8 cellular contexts compared by ENCODE assay signal in the genomic region with DNA sequence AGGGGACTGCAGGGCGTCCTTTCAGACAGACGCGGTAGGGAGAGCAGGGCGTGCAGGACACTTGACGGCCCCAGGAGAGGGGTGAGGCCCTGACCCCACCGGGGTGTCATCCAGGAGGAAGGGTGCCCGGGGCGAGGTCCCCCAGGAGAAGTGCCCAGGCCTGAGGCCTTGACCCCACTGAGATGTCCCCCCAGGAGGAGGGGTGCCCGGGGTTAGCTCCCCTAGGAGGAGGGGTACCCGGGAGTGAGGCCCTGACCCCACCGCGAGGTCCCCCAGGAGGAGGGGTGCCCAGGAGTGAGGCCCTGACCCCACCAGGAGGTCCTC. TPM values are rescaled to one million over a fixed set of nuclear protein-coding genes. Genes with fewer than 3 reads are reported as not detected.
DNase-seq lines count a peak whose midpoint lies in the region; ATAC-seq, FAIRE-seq and TF ChIP-seq lines count a peak whose summit lies in the region.

No MANE protein-coding gene starts in this region.

- TF ChIP-seq EP300 in K562 (IDR thresholded peaks at IDR 0.05; ENCODE audit: low read length) = no peak

- peaks cover 0 to under 1% (median 0%) of the 10 kb centered on the region in 11 donors for H3K9me3 ChIP-seq in heart right ventricle
- H3K9me3 ChIP-seq in K562 (replicated peaks; ENCODE audit: control insufficient read depth, insufficient read depth, low read depth, low read length) = peaks cover 3% of the 10 kb centered on the region
- H3K9me3 ChIP-seq in mesenchymal stem cell (ENCODE audit: control insufficient read depth, low read length) = no peaks in the 10 kb centered on the region
- H3K9me3 ChIP-seq in upper lobe of right lung = no peaks in the 10 kb centered on the region

- H3K4me2 ChIP-seq in K562 (ENCODE audit: insufficient read depth, low read length) = peak overlapping the region; percentile 77
- H3K4me2 ChIP-seq in mesenchymal stem cell (ENCODE audit: low read length, poor library complexity, severe bottlenecking) = peak overlapping the region; percentile 78

- TF ChIP-seq RAD21 in K562 (CRISPR knock-in tag; conservative IDR thresholded peaks at IDR 0.05 in 1 of 2, IDR thresholded peaks at IDR 0.05 in 1 of 2) = no peak

- H2BK120ac ChIP-seq in mesenchymal stem cell (ENCODE audit: low read depth, low read length) = peak overlapping the region; percentile 90

- FAIRE-seq in K562 (lab: Jason Lieb, UNC) = no peak

- H3K18ac ChIP-seq in mesenchymal stem cell (ENCODE audit: low read depth in 1 of 2, low read length in 2 of 2) = peak overlapping the region; percentile 79 to 89

- peak overlapping the region; percentile 77 for H4K91ac ChIP-seq in mesenchymal stem cell (ENCODE audit: low read length)

- CTCF ChIA-PET in K562 (lab: Yijun Ruan, JAX; ENCODE audit: low intra/inter-chr PET ratio) = no interaction called here

- H3K4ac ChIP-seq in mesenchymal stem cell (ENCODE audit: low read depth in 1 of 2, low read length in 2 of 2) = peak overlapping the region; percentile 7 to 97

- TF ChIP-seq POLR2A in K562 (conservative IDR thresholded peaks at IDR 0.05) = no peak

- H3K9ac ChIP-seq in K562 (ENCODE audit: insufficient read depth in 1 of 2, low read depth in 2 of 2, low read length in 2 of 2) (peak overlapping the region; percentile 70 to 85), mesenchymal stem cell (ENCODE audit: low read length) (peak overlapping the region; percentile 88)

- 44 to 47% methylated on average over 12 of the region's 12 CpGs for WGBS in heart right ventricle, 2 donors
- 8% methylated on average over 4 of the region's 12 CpGs for WGBS in K562 (ENCODE audit: insufficient coverage, low coverage, missing lambda C conversion rate)
- WGBS in mesenchymal stem cell = 59% methylated on average over 12 of the region's 12 CpGs

- peak overlapping the region; percentile 72 for H4K8ac ChIP-seq in mesenchymal stem cell (ENCODE audit: low read length)

- no peak for DNase-seq in heart right ventricle
- no peak for DNase-seq in cardiac septum (ENCODE audit: low spot score)
- DNase-seq in K562 (ENCODE audit: extremely low read depth in 1 of 4, low spot score in 3 of 4) = no peak
- DNase-seq in mesenchymal stem cell = no peak
- DNase-seq in upper lobe of right lung = no peak
- DNase-seq in SIG-M5 (lab: John Stamatoyannopoulos, UW) = no peak
- no peak for DNase-seq in cerebellum (ENCODE audit: low spot score)
- no peak for DNase-seq in cerebellar nuclear complex (lab: John Stamatoyannopoulos, UW)

- no peaks in the 10 kb centered on the region for H4K20me1 ChIP-seq in K562 (replicated peaks; ENCODE audit: control insufficient read depth, insufficient read depth, low read length)

- H3K9me1 ChIP-seq in K562 (ENCODE audit: control insufficient read depth, insufficient read depth, low read length) = no peaks in the 10 kb centered on the region

- H2AFZ ChIP-seq in K562 (ENCODE audit: low read depth, low read length) (peak overlapping the region; percentile 95), mesenchymal stem cell (ENCODE audit: low read depth, low read length) (peak overlapping the region; percentile 46)

- intact Hi-C loops in heart right ventricle (cut with DNase I) (loop anchor here in 1 of 10 donors (10.0 kb wide), 1 partner anchor 267 kb away; no protein-coding TSS in a partner anchor), cardiac septum (cut with DNase I) (loop anchor here (2.0 kb wide), 1 partner anchor 27 kb away; the partner anchor contains the start of gene METRNL), K562 (cut with micrococcal nuclease) (no loop called here), upper lobe of right lung (cut with DNase I) (no loop called here)

- peak overlapping the region in 1 of 2 experiments; percentile 73 for H3K14ac ChIP-seq in mesenchymal stem cell (ENCODE audit: low read length in 2 of 2)

- POLR2A ChIA-PET in K562 (lab: Yijun Ruan, JAX) = no interaction called here

- H3K36me3 ChIP-seq in heart right ventricle = peaks cover 0 to 8% (median 0%) of the 10 kb centered on the region in 9 donors
- H3K36me3 ChIP-seq in K562 (ENCODE audit: control insufficient read depth, insufficient read depth, low read length) = peaks cover 7% of the 10 kb centered on the region; the same call in 2 of the 3 replicates
- H3K36me3 ChIP-seq in mesenchymal stem cell (ENCODE audit: control insufficient read depth in 1 of 2, insufficient read depth in 2 of 2, low read depth in 1 of 2, low read length in 2 of 2) = peaks cover 0 to 4% of the 10 kb centered on the region in 2 experiments
- no peaks in the 10 kb centered on the region for H3K36me3 ChIP-seq in upper lobe of right lung

- peak overlapping the region; percentile 2 for H2AK5ac ChIP-seq in mesenchymal stem cell (ENCODE audit: low read length, severe bottlenecking)

- no TSS peak for BruUV-seq in K562 (replicated peaks; lab: Mats Ljungman, UMichigan)

- H3K23ac ChIP-seq in mesenchymal stem cell (ENCODE audit: low read length in 2 of 2) = no peak overlapping the region

- H3K79me2 ChIP-seq in K562 (ENCODE audit: control insufficient read depth, insufficient read depth, low read length) = peaks cover 4% of the 10 kb centered on the region; the same call in 1 of the 3 replicates

- H3K4me3 ChIP-seq in heart right ventricle (peak overlapping the region; percentile 23 to 98 (median 82)), K562 (0 out of 2 replicates have a peak overlapping the region, but pooled peaks have one; percentile 14), mesenchymal stem cell (ENCODE audit: insufficient read depth in 1 of 2, low read depth in 1 of 2, low read length in 2 of 2) (peak overlapping the region; percentile 53 to 76), upper lobe of right lung (peak overlapping the region; percentile 77)

- peaks cover 4 to 69% (median 27%) of the 10 kb centered on the region in 9 donors for H3K4me1 ChIP-seq in heart right ventricle
- peaks cover 34 to 58% of the 10 kb centered on the region in 2 experiments for H3K4me1 ChIP-seq in K562 (replicated peaks in 1 of 2; ENCODE audit: control insufficient read depth in 2 of 2, insufficient read depth in 2 of 2, low read length in 2 of 2)
- peaks cover 34% of the 10 kb centered on the region for H3K4me1 ChIP-seq in mesenchymal stem cell (ENCODE audit: control insufficient read depth, insufficient read depth, low read depth, low read length)
- peaks cover 14% of the 10 kb centered on the region for H3K4me1 ChIP-seq in upper lobe of right lung

- peaks cover 7% of the 10 kb centered on the region for H3K79me1 ChIP-seq in mesenchymal stem cell (replicated peaks; ENCODE audit: low read length, poor library complexity, severe bottlenecking)

- no peak overlapping the region for H2BK5ac ChIP-seq in mesenchymal stem cell (ENCODE audit: low read depth, low read length, poor library complexity, severe bottlenecking)

- in situ Hi-C loops in K562 (cut with MboI) = no loop called here

- H3K27ac ChIP-seq in heart right ventricle (peak overlapping the region; percentile 70 to 96 (median 84)), K562 (ENCODE audit: extremely low read depth, low read depth, low read length) (peak overlapping the region; percentile 60), mesenchymal stem cell (ENCODE audit: low read length, poor library complexity, severe bottlenecking) (no peak overlapping the region), upper lobe of right lung (peak overlapping the region; percentile 90)

- peak overlapping the region in 1 of 2 experiments; percentile 19 for H2BK12ac ChIP-seq in mesenchymal stem cell (ENCODE audit: low read length in 2 of 2)

- H3K27me3 ChIP-seq in heart right ventricle (no peaks in the 10 kb centered on the region), K562 (ENCODE audit: control insufficient read depth in 2 of 2, insufficient read depth in 2 of 2, low read length in 2 of 2) (no peaks in the 10 kb centered on the region), mesenchymal stem cell (ENCODE audit: control insufficient read depth in 1 of 2, insufficient read depth in 1 of 2, low read length in 2 of 2) (no peaks in the 10 kb centered on the region), upper lobe of right lung (no peaks in the 10 kb centered on the region)

- ATAC-seq in heart right ventricle (no peak), K562 (no peak), upper lobe of right lung (no peak)

- TF ChIP-seq CTCF in heart right ventricle (IDR thresholded peaks at IDR 0.05) (no peak), K562 (IDR thresholded peaks at IDR 0.05 in 2 of 3, conservative IDR thresholded peaks at IDR 0.05 in 1 of 3; ENCODE audit: insufficient read depth in 2 of 3, low read depth in 1 of 3, low read length in 3 of 3) (no peak), upper lobe of right lung (IDR thresholded peaks at IDR 0.05) (no peak)

- peak overlapping the region; percentile 49 for H2BK15ac ChIP-seq in mesenchymal stem cell (ENCODE audit: low read depth, poor library complexity, severe bottlenecking)

TF ChIP-seq in K562, 482 proteins besides CTCF, POLR2A, EP300 and RAD21 (continues in another document):
- TF ChIP-seq ERF (CRISPR knock-in tag; IDR thresholded peaks at IDR 0.05) = 0 out of 2 replicates have a peak, but pooled peaks have one; percentile 0
- no peak for TF ChIP-seq SREBF2 (CRISPR knock-in tag; IDR thresholded peaks at IDR 0.05)

RNA-seq across cellular contexts. Expression of gene METRNL, which starts 27.2 kb away (rescaled TPM):
- total RNA-seq in heart right ventricle (10 to 100 TPM; 56.0 to 90.1 (median 70.9) TPM), cardiac septum (104 TPM), K562 (2014; rRNA removed) (28.2 and 34.9 TPM in 2 replicates), K562 (2014; rRNA removed; fragmentation: Illumina TruSeq; extraction: Trizol) (2.2 and 2.3 TPM in 2 replicates), K562 (2015; rRNA removed; fragmentation: Illumina TruSeq; extraction: Trizol) (10.7 and 14.2 TPM in 2 replicates), K562 (2021) (25.7 and 31.8 TPM in 2 replicates), upper lobe of right lung (79.9 TPM), cerebellum (14.2 TPM)
- polyA plus RNA-seq in heart right ventricle (100 to 1,000 TPM in 1 of 2 donors, 10 to 100 TPM in 1; 39.0 to 134 TPM), K562 (2011; rRNA removed) (2.9 and 6.2 TPM in 2 replicates), K562 (2014; fragmentation: Illumina TruSeq; extraction: Trizol) (1.7 and 10.2 TPM in 2 replicates), K562 (2014; fragmentation: Nextera tagmentation; extraction: Ambion mirVana) (under 1 TPM; 0.17 to 0.18 TPM), K562 (2014; rRNA removed) (19.5 and 23.5 TPM in 2 replicates)
- total RNA-seq in K562 (2011; cell fraction: chromatin; rRNA removed; ENCODE audit: low replicate concordance) = 12.2 and 22.8 TPM in 2 replicates
- total RNA-seq in K562 (2011; cell fraction: nucleolus; rRNA removed) = 23.4 and 25.7 TPM in 2 replicates
- total RNA-seq in K562 (2011; cell fraction: nucleoplasm; rRNA removed) = 12.5 and 12.8 TPM in 2 replicates
- polyA plus RNA-seq in K562 (2011; cell fraction: cytosol; rRNA removed) = 14.1 and 23.9 TPM in 2 replicates
- 8.7 and 14.9 TPM in 2 replicates for polyA plus RNA-seq in K562 (2011; cell fraction: nucleus; rRNA removed)
- 24.6 and 38.9 TPM in 2 replicates for polyA plus RNA-seq in K562 (2012)
- polyA minus RNA-seq in K562 (2011; rRNA and poly(A)+ RNA removed) = 1.9 and 2.0 TPM in 2 replicates
- polyA minus RNA-seq in K562 (2011; cell fraction: cytosol; rRNA and poly(A)+ RNA removed) = 19.5 and 23.5 TPM in 2 replicates
- 6.1 and 6.4 TPM in 2 replicates for polyA minus RNA-seq in K562 (2011; cell fraction: nucleus; rRNA and poly(A)+ RNA removed)
- polyA plus RNA-seq in mesenchymal stem cell (2013, experiment 1 of 2) = 15.1 TPM
- polyA plus RNA-seq in mesenchymal stem cell (2013, experiment 2 of 2) = 14.1 TPM

Comparison
In these comparisons a context has a peak if more than half of its experiments do, and no peak if none do; other contexts are left out.
1. H3K4me3 ChIP-seq: peak in every context shown above with its lines; median percentile 82 in heart right ventricle; 77 in upper lobe of right lung; 64 in mesenchymal stem cell; 14 in K562.